ENCODE assay signal across 8 cellular contexts in genomic region chr2:7007846-7008741, GRCh38.
DNase-seq lines count a peak whose midpoint lies in the region; ATAC-seq, FAIRE-seq and TF ChIP-seq lines count a peak whose summit lies in the region.

No MANE protein-coding gene starts in this region.

- no TSS peak for BruUV-seq in GM12878 (replicated peaks; lab: Mats Ljungman, UMichigan)

- H3K27ac Mint-ChIP-seq in stimulated activated effector memory CD8-positive, alpha-beta T cell treated with anti-CD3 and anti-CD28 coated beads, Interleukin-12 subunit alpha, Interleukin-12 subunit beta, amount 100 ng/mL, for 72 hours = peak overlapping the region; percentile 63

- H3K27ac ChIP-seq in GM12878 (ENCODE audit: control insufficient read depth, insufficient read depth) = no peak overlapping the region
- H3K27ac ChIP-seq in kidney (ENCODE audit: low read depth in 2 of 2, low read length in 2 of 2) = peak overlapping the region in 1 of 2 donors; percentile 39

- H3K36me3 ChIP-seq in GM12878 (ENCODE audit: control insufficient read depth in 2 of 2, insufficient read depth in 2 of 2, low read length in 1 of 2) (no peaks in the 10 kb centered on the region), kidney (ENCODE audit: control insufficient read depth in 1 of 2, insufficient read depth in 2 of 2, low read length in 2 of 2) (no peaks in the 10 kb centered on the region)

- H3K36me3 Mint-ChIP-seq in stimulated activated effector memory CD8-positive, alpha-beta T cell treated with anti-CD3 and anti-CD28 coated beads, Interleukin-12 subunit alpha, Interleukin-12 subunit beta, amount 100 ng/mL, for 72 hours = peaks cover 16% of the 10 kb centered on the region

- no peaks in the 10 kb centered on the region for H4K20me1 ChIP-seq in GM12878 (ENCODE audit: control insufficient read depth, insufficient read depth)

- WGBS in GM12878 (ENCODE audit: insufficient coverage, insufficient replicate concordance, low lambda C conversion rate, missing lambda C conversion rate) = 47% methylated on average over 24 of the region's 24 CpGs

- FAIRE-seq in GM12891 (lab: Jason Lieb, UNC) (peak; percentile 20), GM12878 (lab: Jason Lieb, UNC) (peak; percentile 69), kidney (lab: Jason Lieb, UNC) (no peak)

- H3K9me3 Mint-ChIP-seq in stimulated activated effector memory CD8-positive, alpha-beta T cell treated with anti-CD3 and anti-CD28 coated beads, Interleukin-12 subunit alpha, Interleukin-12 subunit beta, amount 100 ng/mL, for 72 hours = no peaks in the 10 kb centered on the region

- RAD21 ChIA-PET in GM12878 (lab: Charles Lee; ENCODE audit: unreplicated experiment) = interaction anchor here (1.0 to 1.4 kb wide), 2 partner anchors 92 to 111 kb away, joined by 3 to 5 read pairs; no protein-coding TSS in a partner anchor

- H3K4me1 ChIP-seq in GM12878 (ENCODE audit: control insufficient read depth, insufficient read depth, low read length) (peaks cover 11% of the 10 kb centered on the region), kidney (ENCODE audit: control insufficient read depth in 1 of 2, insufficient read depth in 1 of 2, low read depth in 1 of 2, low read length in 2 of 2) (peaks cover 15 to 18% of the 10 kb centered on the region in 2 donors)

- DNase-seq in GM12891 (ENCODE audit: insufficient read length, low spot score) = no peak
- peak in 72 of 76 experiments; percentile 10 to 90 (median 78) for DNase-seq in HUDEP-2 (lab: John Stamatoyannopoulos, UW; ENCODE audit: unreplicated experiment in 76 of 76)
- peak; percentile 16 for DNase-seq in GM12878 (ENCODE audit: low read depth, low spot score)
- peak; percentile 96 for DNase-seq in kidney
- no peak for DNase-seq in stimulated activated effector memory CD8-positive, alpha-beta T cell treated with anti-CD3 and anti-CD28 coated beads, Interleukin-12 subunit alpha, Interleukin-12 subunit beta, amount 100 ng/mL, for 72 hours (ENCODE audit: low spot score in 2 of 2)

- no peak for TF ChIP-seq POLR2A in GM12891 (IDR thresholded peaks at IDR 0.05; ENCODE audit: low read depth, low read length)
- no peak for TF ChIP-seq POLR2A in GM12878 (IDR thresholded peaks at IDR 0.05; ENCODE audit: low read depth, low read length)

- POLR2A ChIA-PET in GM12878 (lab: Charles Lee) = no interaction called here

- no peak overlapping the region for H3K4me3 ChIP-seq in GM12878
- no peak overlapping the region for H3K4me3 ChIP-seq in kidney (ENCODE audit: low read length in 2 of 2)

- H3K9ac ChIP-seq in GM12878 (ENCODE audit: control insufficient read depth, insufficient read depth, low read length) = no peak overlapping the region
- H3K9ac ChIP-seq in kidney (ENCODE audit: low read length in 2 of 2) = no peak overlapping the region

- H3K9me3 ChIP-seq in GM12878 (replicated peaks; ENCODE audit: control insufficient read depth, insufficient read depth, low read length) (no peaks in the 10 kb centered on the region), kidney (ENCODE audit: control insufficient read depth in 1 of 2, low read length in 2 of 2) (no peaks in the 10 kb centered on the region)

- H3K4me2 ChIP-seq in GM12878 (ENCODE audit: control insufficient read depth, insufficient read depth) = no peak overlapping the region

- SMC1A ChIA-PET in GM12878 (lab: Charles Lee; ENCODE audit: uncharacterized antibody, unreplicated experiment) = interaction anchor here (0.9 to 1.4 kb wide), 2 partner anchors 92 to 112 kb away, joined by 3 to 4 read pairs; no protein-coding TSS in a partner anchor

- peaks cover 47% of the 10 kb centered on the region for H3K4me1 Mint-ChIP-seq in stimulated activated effector memory CD8-positive, alpha-beta T cell treated with anti-CD3 and anti-CD28 coated beads, Interleukin-12 subunit alpha, Interleukin-12 subunit beta, amount 100 ng/mL, for 72 hours

- ATAC-seq in GM12878 (peak; percentile 76), HG03095 (IDR thresholded peaks at IDR 0.05; ENCODE audit: unreplicated experiment) (no peak), GM19455 (IDR thresholded peaks at IDR 0.05; ENCODE audit: unreplicated experiment) (no peak), HG02763 (IDR thresholded peaks at IDR 0.05; ENCODE audit: unreplicated experiment) (no peak)
- ATAC-seq in stimulated activated effector memory CD8-positive, alpha-beta T cell treated with anti-CD3 and anti-CD28 coated beads, Interleukin-12 subunit alpha, Interleukin-12 subunit beta, amount 100 ng/mL, for 72 hours = peak; percentile 4

- H3K4me3 Mint-ChIP-seq in stimulated activated effector memory CD8-positive, alpha-beta T cell treated with anti-CD3 and anti-CD28 coated beads, Interleukin-12 subunit alpha, Interleukin-12 subunit beta, amount 100 ng/mL, for 72 hours = no peak overlapping the region

- in situ Hi-C loops in GM12878 (cut with MboI) = no loop called here

- no peak overlapping the region for H2AFZ ChIP-seq in GM12878 (ENCODE audit: control insufficient read depth, low read depth, low read length)

- no peak for TF ChIP-seq RAD21 in GM12878 (IDR thresholded peaks at IDR 0.05; ENCODE audit: insufficient read depth, low read depth, low read length)

- CTCF ChIA-PET in GM12878 (lab: Yijun Ruan, JAX) = interaction anchor here (1.0 to 1.3 kb wide), 2 partner anchors 36 to 85 kb away, joined by 4 to 6 read pairs; no protein-coding TSS in a partner anchor

- peak in 2 of 3 experiments; percentile 24 to 26; a peak in 2 of 6 replicates for TF ChIP-seq CTCF in GM12878 (IDR thresholded peaks at IDR 0.05 in 2 of 3, conservative IDR thresholded peaks at IDR 0.05 in 1 of 3; ENCODE audit: control insufficient read depth in 2 of 3, extremely low read depth in 1 of 3, insufficient read depth in 1 of 3, low read depth in 3 of 3, low read length in 3 of 3)
- peak; percentile 17 for TF ChIP-seq CTCF in kidney (IDR thresholded peaks at IDR 0.05; ENCODE audit: borderline replicate concordance, extremely low read depth, insufficient read depth)

- H3K79me2 ChIP-seq in GM12878 (ENCODE audit: control insufficient read depth, insufficient read depth, low read length) = no peaks in the 10 kb centered on the region

- TF ChIP-seq EP300 in GM12878 (IDR thresholded peaks at IDR 0.05; ENCODE audit: borderline replicate concordance in 1 of 2, control insufficient read depth in 1 of 2, low read depth in 2 of 2, low read length in 2 of 2) = no peak

- no peaks in the 10 kb centered on the region; a peak in 1 of 4 replicates for H3K27me3 ChIP-seq in GM12878 (replicated peaks in 1 of 2; ENCODE audit: control insufficient read depth in 2 of 2, insufficient read depth in 2 of 2, low read length in 1 of 2)

- intact Hi-C loops in GM12878 (cut with micrococcal nuclease; ENCODE audit: unreplicated experiment) = no loop called here
- intact Hi-C loops in kidney (cut with DNase I) = no loop called here

TF ChIP-seq in GM12891, 5 proteins besides CTCF, POLR2A, EP300 and RAD21:
- no peak for TF ChIP-seq POLR2AphosphoS5 (IDR thresholded peaks at IDR 0.05; ENCODE audit: low read depth, low read length)
- no peak for TF ChIP-seq POU2F2 (IDR thresholded peaks at IDR 0.05; ENCODE audit: low read depth, low read length)
- no peak for TF ChIP-seq TAF1 (IDR thresholded peaks at IDR 0.05; ENCODE audit: low read depth, low read length)
- no peak; the same call in 1 of the 2 replicates for TF ChIP-seq SPI1 (IDR thresholded peaks at IDR 0.05; ENCODE audit: low read depth, low read length)
- TF ChIP-seq PAX5 (IDR thresholded peaks at IDR 0.05; ENCODE audit: insufficient read depth, low read length, severe bottlenecking) = no peak

TF ChIP-seq in GM12878, 131 proteins besides CTCF, POLR2A, EP300 and RAD21:
- TF ChIP-seq IKZF1 (conservative IDR thresholded peaks at IDR 0.05) (peak; percentile 61), NFYA (IDR thresholded peaks at IDR 0.05; ENCODE audit: borderline replicate concordance, low read depth, low read length) (no peak), MEF2B (IDR thresholded peaks at IDR 0.05; ENCODE audit: partially characterized antibody, poor library complexity, severe bottlenecking) (peak; percentile 70), ZNF217 (IDR thresholded peaks at IDR 0.05) (no peak), IKZF2 (IDR thresholded peaks at IDR 0.05) (peak; percentile 52 to 53; a peak in 2 of 4 replicates), RUNX3 (IDR thresholded peaks at IDR 0.05; ENCODE audit: low read length) (peak; percentile 37)

Comparison
In these comparisons a context has a peak if more than half of its experiments do, and no peak if none do; other contexts are left out.
1. DNase-seq: peak in HUDEP-2 (72 of 76), GM12878 (single experiment) and kidney (single experiment); none in GM12891 (single experiment) and stimulated activated effector memory CD8-positive, alpha-beta T cell treated with anti-CD3 and anti-CD28 coated beads, Interleukin-12 subunit alpha, Interleukin-12 subunit beta, amount 100 ng/mL, for 72 hours (0 of 2).
2. ATAC-seq: peak in GM12878 (single experiment) and stimulated activated effector memory CD8-positive, alpha-beta T cell treated with anti-CD3 and anti-CD28 coated beads, Interleukin-12 subunit alpha, Interleukin-12 subunit beta, amount 100 ng/mL, for 72 hours (single experiment); none in HG03095 (single experiment), GM19455 (single experiment) and HG02763 (single experiment).